10 cellular contexts compared by ENCODE assay signal in the genomic region with DNA sequence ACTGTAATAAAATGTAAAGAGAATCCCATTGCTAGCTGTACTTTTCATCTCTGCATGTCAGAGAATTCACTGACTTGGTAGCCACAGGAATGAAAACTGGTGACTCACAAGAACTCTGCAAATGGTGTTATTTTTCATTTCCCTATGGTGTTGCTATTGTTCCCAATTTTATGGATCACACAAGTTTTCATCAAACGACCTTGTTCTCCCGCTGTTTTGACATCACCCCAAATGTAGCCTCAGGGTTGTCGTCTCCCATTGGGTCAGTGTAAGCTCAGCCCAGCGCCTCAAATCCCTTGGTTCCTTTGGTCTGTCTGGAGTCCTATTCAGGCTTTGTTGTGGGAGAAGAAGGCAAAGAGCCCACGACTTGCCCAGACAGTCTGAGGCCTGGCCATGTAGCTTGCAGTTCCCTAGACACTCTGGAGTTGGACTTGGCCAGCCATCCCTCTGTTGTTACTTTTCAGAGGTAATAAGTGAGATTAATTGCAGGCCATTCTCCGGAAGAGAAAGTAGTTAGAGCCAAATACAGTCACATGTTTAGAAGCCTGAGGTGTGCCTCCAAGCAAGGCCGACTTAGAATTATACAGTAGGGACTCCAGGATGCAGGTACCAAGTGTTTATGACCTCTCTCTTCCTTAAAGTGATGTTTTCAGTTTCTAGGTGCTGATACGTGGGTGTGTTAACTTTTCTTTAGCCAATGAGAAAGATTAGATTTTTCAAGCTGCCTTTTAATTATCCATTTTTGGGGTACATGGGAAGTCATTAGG.
DNase-seq lines count a peak whose midpoint lies in the region; ATAC-seq and TF ChIP-seq lines count a peak whose summit lies in the region.
"Had no signal": no experiment of that assay in that cellular context is flagged by ENCODE, and none has a peak within 500 bp of the region (broad histone marks: within the 10 kb centered on the region; RNA-seq: fewer than 3 reads in every experiment).

No MANE protein-coding gene starts in this region.

- no peak overlapping the region for H3K4me3 Mint-ChIP-seq in chondrocyte (ENCODE audit: unreplicated experiment)
- peak overlapping the region; percentile 24 for H3K4me3 Mint-ChIP-seq in type B pancreatic cell

- no peak overlapping the region for H3K27ac ChIP-seq in substantia nigra (ENCODE audit: low read depth, low read length, poor library complexity, severe bottlenecking)

- H3K27ac Mint-ChIP-seq in chondrocyte (ENCODE audit: unreplicated experiment) (peak overlapping the region; percentile 98), type B pancreatic cell (peak overlapping the region; percentile 69)

- peaks cover 74% of the 10 kb centered on the region for H3K4me1 Mint-ChIP-seq in chondrocyte (ENCODE audit: low read depth)
- peaks cover 52% of the 10 kb centered on the region for H3K4me1 Mint-ChIP-seq in type B pancreatic cell (ENCODE audit: unreplicated experiment)

- H3K9me3 Mint-ChIP-seq in chondrocyte (ENCODE audit: low read depth) = no peaks in the 10 kb centered on the region
- H3K9me3 Mint-ChIP-seq in type B pancreatic cell = no peaks in the 10 kb centered on the region

- TF ChIP-seq CTCF in chondrocyte (IDR thresholded peaks at IDR 0.05) (no peak), type B pancreatic cell (conservative IDR thresholded peaks at IDR 0.05) (no peak)

- H3K36me3 Mint-ChIP-seq in chondrocyte (ENCODE audit: low read depth) (no peaks in the 10 kb centered on the region), type B pancreatic cell (peaks cover 37% of the 10 kb centered on the region)

- H3K27me3 Mint-ChIP-seq in chondrocyte (ENCODE audit: low read depth) (no peaks in the 10 kb centered on the region), type B pancreatic cell (no peaks in the 10 kb centered on the region)

- DNase-seq in HT1080 (ENCODE audit: low read depth) = peak; percentile 75
- DNase-seq in chondrocyte (ENCODE audit: low spot score) = no peak
- DNase-seq in kidney glomerular epithelial cell (lab: John Stamatoyannopoulos, UW) = peak; percentile 60
- DNase-seq in type B pancreatic cell (ENCODE audit: extremely low spot score, unreplicated experiment) = no peak
- no peak for DNase-seq in substantia nigra (lab: John Stamatoyannopoulos, UW)
- DNase-seq: NCI-H1436 treated with DMSO at 0.1 percent for 48 hours, SHP77 had no signal

- ATAC-seq in HG02870 (IDR thresholded peaks at IDR 0.05; ENCODE audit: unreplicated experiment) (no peak), HG02973 (IDR thresholded peaks at IDR 0.05; ENCODE audit: unreplicated experiment) (no peak), GM21381 (IDR thresholded peaks at IDR 0.05; ENCODE audit: unreplicated experiment) (no peak)

Comparison
In these comparisons a context has a peak if more than half of its experiments do, and no peak if none do; other contexts are left out.
1. DNase-seq: peak in HT1080 (single experiment) and kidney glomerular epithelial cell (single experiment); none in chondrocyte (single experiment), type B pancreatic cell (single experiment) and substantia nigra (0 of 49).